Comparison of ENCODE assay signal across 8 cellular contexts in the genomic region with DNA sequence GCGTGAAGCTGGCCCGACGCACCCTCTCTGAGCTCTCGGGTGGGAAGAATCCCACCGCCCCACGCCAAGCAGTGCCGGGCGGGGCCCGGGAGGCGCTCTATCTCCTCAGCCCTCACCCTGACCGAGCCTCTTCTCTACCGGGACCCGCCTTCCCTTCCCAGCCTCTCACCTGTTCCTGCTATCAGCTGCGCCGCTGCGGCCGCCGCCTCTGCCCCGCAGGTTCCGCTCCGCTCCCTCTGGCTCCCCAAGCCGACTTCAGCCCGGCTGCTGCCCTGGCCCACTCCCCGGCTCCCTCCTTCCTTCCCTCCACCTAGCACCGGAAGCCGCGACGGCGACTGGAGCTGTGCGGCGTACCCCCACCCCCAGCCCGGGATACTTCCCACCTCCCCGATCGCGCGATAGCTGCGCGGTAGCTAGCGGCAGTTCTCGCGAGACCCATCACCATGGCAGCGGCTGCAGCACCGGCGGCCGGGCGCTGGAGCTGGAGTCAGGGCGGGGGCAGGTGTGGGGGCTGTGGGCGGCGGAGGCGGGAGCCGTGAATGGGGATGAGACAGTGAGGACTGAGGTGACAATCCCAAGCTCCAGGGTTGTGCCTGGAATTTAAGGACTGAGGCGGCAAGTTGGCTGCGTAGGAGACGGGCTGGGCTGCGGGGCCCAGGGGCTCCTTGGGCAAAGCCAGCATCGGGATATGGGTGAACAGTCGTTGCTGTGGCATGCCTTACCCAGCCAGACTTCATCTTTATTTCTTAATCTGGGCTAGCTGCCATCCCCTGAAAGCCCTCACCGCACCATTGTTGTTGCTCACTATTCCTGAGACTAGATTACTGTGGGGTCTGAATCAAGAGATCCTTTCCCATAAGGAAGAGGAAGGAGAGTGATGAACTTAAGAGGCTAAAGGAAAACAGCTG. TPM values are rescaled to one million over a fixed set of nuclear protein-coding genes. Genes with fewer than 3 reads are reported as not detected.
DNase-seq lines count a peak whose midpoint lies in the region; ATAC-seq and TF ChIP-seq lines count a peak whose summit lies in the region.

A gene (minus strand): TSS at position 347 of the 908 bp plus-strand sequence. CDS start 16,392 bp downstream, outside the sequence.

- TF ChIP-seq CTCF in GM12875 (IDR thresholded peaks at IDR 0.05; ENCODE audit: borderline replicate concordance, insufficient read depth, low read depth, low read length) (no peak), left ventricle myocardium inferior (IDR thresholded peaks at IDR 0.05; ENCODE audit: borderline replicate concordance) (no peak), prostate gland (IDR thresholded peaks at IDR 0.05) (no peak)

- ATAC-seq in HG02840 (IDR thresholded peaks at IDR 0.05; ENCODE audit: low FRiP score, unreplicated experiment) (peak; percentile 70), T-helper 17 cell (peak; percentile 96)

- intact Hi-C loops in left ventricle myocardium inferior (cut with micrococcal nuclease) (no loop called here), prostate gland (cut with DNase I) (no loop called here)

- H3K27ac Mint-ChIP-seq in T-helper 17 cell = peak within 1 kb of the TSS; percentile 92

- H3K9me3 ChIP-seq in T-helper 17 cell (ENCODE audit: control insufficient read depth, low read length, poor library complexity, severe bottlenecking) = no peaks in the 10 kb centered on the region
- no peaks in the 10 kb centered on the region for H3K9me3 ChIP-seq in left ventricle myocardium inferior (replicated peaks)
- no peaks in the 10 kb centered on the region for H3K9me3 ChIP-seq in prostate gland

- H3K27me3 Mint-ChIP-seq in T-helper 17 cell = peaks cover 6% of the 10 kb centered on the region

- WGBS in prostate gland = under 1% methylated on average over 56 of the region's 58 CpGs

- H3K36me3 Mint-ChIP-seq in T-helper 17 cell (ENCODE audit: low read depth) = peaks cover 6% of the 10 kb centered on the region

- H3K4me3 ChIP-seq in GM12875 (ENCODE audit: low read depth, low read length) = peak within 1 kb of the TSS; percentile 98
- peak within 1 kb of the TSS; percentile 85 for H3K4me3 ChIP-seq in left ventricle myocardium inferior
- peak within 1 kb of the TSS; percentile 91 to 98 for H3K4me3 ChIP-seq in prostate gland

- H3K4me1 ChIP-seq in left ventricle myocardium inferior (peaks cover 42% of the 10 kb centered on the region), prostate gland (replicated peaks) (peaks cover 4% of the 10 kb centered on the region)

- TF ChIP-seq POLR2A in prostate gland (IDR thresholded peaks at IDR 0.05) = peak; percentile 78

- H3K4me1 Mint-ChIP-seq in T-helper 17 cell = peaks cover 39% of the 10 kb centered on the region

- peak within 1 kb of the TSS; percentile 99 for H3K4me3 Mint-ChIP-seq in T-helper 17 cell

- H3K36me3 ChIP-seq in left ventricle myocardium inferior (peaks cover 3% of the 10 kb centered on the region), prostate gland (no peaks in the 10 kb centered on the region)

- H3K27me3 ChIP-seq in left ventricle myocardium inferior (ENCODE audit: low read depth) (peaks cover 27% of the 10 kb centered on the region), prostate gland (replicated peaks; ENCODE audit: insufficient read depth) (no peaks in the 10 kb centered on the region)

- DNase-seq in NCI-H1694 treated with DMSO at 0.1 percent for 48 hours (lab: John Stamatoyannopoulos, UW) (peak; percentile 84), T-helper 17 cell (peak; percentile 85 to 91 (median 89)), amygdala (lab: John Stamatoyannopoulos, UW) (peak in 55 of 56 donors; percentile 23 to 92 (median 81)), left ventricle myocardium inferior (peak; percentile 95), prostate gland (ENCODE audit: low spot score) (peak; percentile 94), ureter (ENCODE audit: low spot score) (peak; percentile 93)

- H3K27ac ChIP-seq in left ventricle myocardium inferior (replicated peaks) = peak within 1 kb of the TSS; percentile 81
- peak within 1 kb of the TSS; percentile 75 to 87 for H3K27ac ChIP-seq in prostate gland

RNA-seq across cellular contexts. Expression of the gene that starts here (rescaled TPM):
- total RNA-seq in T-helper 17 cell = 100 to 1,000 TPM in 1 of 2 donors, 10 to 100 TPM in 1; 80.1 to 111 TPM
- 49.6 TPM for total RNA-seq in left ventricle myocardium inferior
- 10 to 100 TPM; 87.6 to 92.4 TPM for total RNA-seq in prostate gland
- 164 TPM for total RNA-seq in ureter

Comparison
In these comparisons a context has a peak if more than half of its experiments do, and no peak if none do; other contexts are left out.
1. Peak in every context shown above with its lines: DNase-seq, ATAC-seq, H3K4me3 ChIP-seq and H3K27ac ChIP-seq.